ENCODE assay signal across 24 cellular contexts in genomic region chr1:66876664-66877063, GRCh38.
"Had no signal": no experiment of that assay in that cellular context is flagged by ENCODE, and none has a peak within 500 bp of the region (broad histone marks: within the 10 kb centered on the region; RNA-seq: fewer than 3 reads in every experiment).

No MANE protein-coding gene starts in this region.

- H3K4me3 ChIP-seq: SJSA1 had no signal

- H3K4me3 Mint-ChIP-seq: activated CD4-positive, alpha-beta memory T cell treated with anti-CD3 and anti-CD28 coated beads, Interleukin-2, amount 10 ng/mL, durations not matched to agents 7 days and 5 days; activated CD4-positive, alpha-beta T cell treated with anti-CD3 and anti-CD28 coated beads for 36 hours; activated naive CD4-positive, alpha-beta T cell treated with anti-CD3 and anti-CD28 coated beads for 36 hours; activated naive CD8-positive, alpha-beta T cell; activated T-helper 17 cell treated with anti-CD3 and anti-CD28 coated beads, Interleukin-2, amount 50 U/mL, for 72 hours; brain; central memory CD8-positive, alpha-beta T cell; T-helper 1 cell treated with Interleukin-12 subunit alpha and Interleukin-12 subunit beta and Interleukin-4 antibody, amounts not matched to agents 30 μg/mL and 1 μg/mL, for 36 hours had no signal

- H3K27me3 ChIP-seq: SJSA1 had no signal

- ATAC-seq: activated CD4-positive, alpha-beta T cell treated with anti-CD3 and anti-CD28 coated beads for 36 hours; activated T-helper 17 cell treated with anti-CD3 and anti-CD28 coated beads, Interleukin-2, amount 50 U/mL, for 72 hours had no signal

- H3K27ac Mint-ChIP-seq: activated CD4-positive, alpha-beta memory T cell treated with anti-CD3 and anti-CD28 coated beads, Interleukin-2, amount 10 ng/mL, durations not matched to agents 7 days and 5 days; activated CD4-positive, alpha-beta T cell treated with anti-CD3 and anti-CD28 coated beads for 36 hours; activated naive CD4-positive, alpha-beta T cell treated with anti-CD3 and anti-CD28 coated beads for 36 hours; activated naive CD8-positive, alpha-beta T cell; activated T-helper 17 cell treated with anti-CD3 and anti-CD28 coated beads, Interleukin-2, amount 50 U/mL, for 72 hours; brain; T-helper 1 cell treated with Interleukin-12 subunit alpha and Interleukin-12 subunit beta and Interleukin-4 antibody, amounts not matched to agents 30 μg/mL and 1 μg/mL, for 36 hours had no signal

- H3K9me3 ChIP-seq: SJSA1 had no signal

- H3K27ac ChIP-seq: SJSA1, VCaP had no signal

- H3K36me3 ChIP-seq: SJSA1 had no signal

- H3K4me1 Mint-ChIP-seq: activated CD4-positive, alpha-beta memory T cell treated with anti-CD3 and anti-CD28 coated beads, Interleukin-2, amount 10 ng/mL, durations not matched to agents 7 days and 5 days; activated CD4-positive, alpha-beta T cell treated with anti-CD3 and anti-CD28 coated beads for 36 hours; activated T-helper 17 cell treated with anti-CD3 and anti-CD28 coated beads, Interleukin-2, amount 50 U/mL, for 72 hours; brain; central memory CD8-positive, alpha-beta T cell had no signal

- H3K27me3 Mint-ChIP-seq: activated CD4-positive, alpha-beta memory T cell treated with anti-CD3 and anti-CD28 coated beads, Interleukin-2, amount 10 ng/mL, durations not matched to agents 7 days and 5 days; activated CD4-positive, alpha-beta T cell treated with anti-CD3 and anti-CD28 coated beads for 36 hours; activated naive CD8-positive, alpha-beta T cell; activated T-helper 17 cell treated with anti-CD3 and anti-CD28 coated beads, Interleukin-2, amount 50 U/mL, for 72 hours; brain; central memory CD8-positive, alpha-beta T cell had no signal

- H3K4me1 ChIP-seq: SJSA1 had no signal

- DNase-seq: activated CD4-positive, alpha-beta memory T cell treated with anti-CD3 and anti-CD28 coated beads, Interleukin-2, amount 10 ng/mL, durations not matched to agents 7 days and 5 days; activated CD4-positive, alpha-beta T cell treated with anti-CD3 and anti-CD28 coated beads for 36 hours; activated CD4-positive, alpha-beta T cell treated with anti-CD3 and anti-CD28 coated beads, Interleukin-2, amount 50 U/mL, for 1 hour; activated gamma-delta T cell; activated naive CD4-positive, alpha-beta T cell treated with anti-CD3 and anti-CD28 coated beads for 36 hours; activated T-cell treated with anti-CD3 and anti-CD28 coated beads for 4 hours; activated T-cell treated with anti-CD3 and anti-CD28 coated beads, Interleukin-2, amount 50 U/mL, for 48 hours; amygdala; Kasumi-1; NCI-H1417; NCI-H1930; NCI-H2107; NCI-H345; NCI-H510A; NCI-H526 treated with DMSO at 0.1 percent for 48 hours; NCI-H82; SHP77 had no signal
